Comparison of ENCODE assay signal across 8 cellular contexts in the genomic region with DNA sequence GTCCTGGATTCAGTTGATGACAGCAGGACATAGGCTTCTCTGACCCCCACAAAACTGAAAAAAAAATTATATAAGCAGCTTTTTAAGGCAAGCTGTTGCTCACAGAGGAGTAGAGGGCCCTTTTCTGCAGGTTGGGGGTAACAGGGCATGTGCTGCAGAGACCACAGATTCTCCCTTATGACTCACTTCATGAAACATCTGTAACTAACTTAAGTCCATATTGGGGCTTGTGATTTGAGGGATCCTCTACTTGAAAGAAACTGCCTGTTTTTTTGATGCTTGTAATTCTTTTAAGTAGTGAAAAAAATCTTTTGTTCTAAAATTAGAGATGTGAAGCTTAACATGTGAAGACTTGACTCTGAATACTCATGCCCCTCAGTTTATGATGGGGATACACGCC. TPM values are rescaled to one million over a fixed set of nuclear protein-coding genes. Genes with fewer than 3 reads are reported as not detected.
DNase-seq lines count a peak whose midpoint lies in the region; ATAC-seq and TF ChIP-seq lines count a peak whose summit lies in the region.
"Had no signal": no experiment of that assay in that cellular context is flagged by ENCODE, and none has a peak within 500 bp of the region (broad histone marks: within the 10 kb centered on the region; RNA-seq: fewer than 3 reads in every experiment).

No MANE protein-coding gene starts in this region.

- no peak overlapping the region for H2AFZ ChIP-seq in KMS-11 (ENCODE audit: low read depth)

- H3K4me3 ChIP-seq in KMS-11 (IDR thresholded peaks at IDR 0.05; ENCODE audit: insufficient read depth, low read depth, low read length) = no peak overlapping the region
- H3K4me3 ChIP-seq: skin epidermis had no signal

- no peaks in the 10 kb centered on the region for H3K27me3 ChIP-seq in KMS-11 (ENCODE audit: insufficient read depth, low read depth)

- peaks cover 52% of the 10 kb centered on the region for H3K36me3 ChIP-seq in KMS-11 (ENCODE audit: insufficient read depth)

- DNase-seq in myocyte (ENCODE audit: low read depth) = peak; percentile 59
- DNase-seq in cerebellum (ENCODE audit: low spot score) = no peak
- no peak for DNase-seq in NCI-H2227 (lab: John Stamatoyannopoulos, UW; ENCODE audit: unreplicated experiment)
- DNase-seq in germinal center (ENCODE audit: low spot score) = no peak

- TF ChIP-seq CTCF in KMS-11 (conservative IDR thresholded peaks at IDR 0.05; ENCODE audit: low read depth, low read length) = no peak

- no peaks in the 10 kb centered on the region for H4K20me1 ChIP-seq in KMS-11 (ENCODE audit: insufficient read depth)

- H3K9ac ChIP-seq in KMS-11 = no peak overlapping the region

- peak overlapping the region; percentile 19; the same call in 1 of the 2 replicates for H3K27ac ChIP-seq in KMS-11

- peaks cover 53% of the 10 kb centered on the region for H3K4me1 ChIP-seq in KMS-11 (ENCODE audit: low read depth, poor library complexity, severe bottlenecking)

- peak; percentile 96 for ATAC-seq in GM18861 (IDR thresholded peaks at IDR 0.05; ENCODE audit: unreplicated experiment)
- peak; percentile 99 for ATAC-seq in GM21786 (IDR thresholded peaks at IDR 0.05; ENCODE audit: unreplicated experiment)

- peaks cover 7% of the 10 kb centered on the region; the same call in 1 of the 2 replicates for H3K79me2 ChIP-seq in KMS-11 (ENCODE audit: insufficient read depth, low read depth)

- no peak overlapping the region for H3K4me2 ChIP-seq in KMS-11

RNA-seq across cellular contexts. Expression of a gene that starts 33.4 kb away (rescaled TPM):
- 278 and 290 TPM in 2 replicates for total RNA-seq in myocyte
- polyA plus RNA-seq in myocyte (2012) = 111 TPM
- 265 TPM for total RNA-seq in cerebellum
